Comparison of ENCODE assay signal across 8 cellular contexts in the genomic region with DNA sequence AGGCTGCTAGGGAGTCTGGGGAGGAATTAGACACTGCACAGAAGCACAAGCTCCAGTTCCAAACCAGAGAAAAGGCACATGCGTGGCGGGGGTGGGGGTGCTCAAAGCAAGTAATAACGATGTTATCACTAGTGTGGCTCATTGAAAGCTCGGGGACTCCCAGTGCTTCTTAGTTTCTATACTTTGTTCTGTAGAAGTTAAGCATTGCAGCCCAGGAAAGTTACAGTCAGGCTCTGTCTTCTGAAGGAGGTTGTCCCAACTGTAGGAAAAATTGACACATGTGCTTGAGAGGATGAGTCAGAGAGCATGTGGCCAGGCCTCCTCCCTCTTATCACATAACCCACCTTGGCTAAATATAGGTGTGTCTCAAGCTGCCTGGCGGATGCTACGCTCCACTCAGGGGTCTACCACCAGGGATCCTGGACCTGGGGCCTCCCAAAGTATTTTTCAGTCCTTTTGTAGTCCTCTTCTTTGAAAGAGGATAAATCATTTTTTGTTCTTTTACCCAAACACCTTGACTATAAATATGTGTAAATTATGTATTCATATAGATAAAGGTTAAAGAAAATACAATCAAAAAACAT. TPM values are rescaled to one million over a fixed set of nuclear protein-coding genes. Genes with fewer than 3 reads are reported as not detected.
DNase-seq lines count a peak whose midpoint lies in the region; ATAC-seq lines count a peak whose summit lies in the region.

No MANE protein-coding gene starts in this region.

- DNase-seq in activated CD4-positive, alpha-beta T cell treated with anti-CD3 and anti-CD28 coated beads for 36 hours: peak; percentile 84
- DNase-seq in activated CD4-positive, alpha-beta T cell treated with anti-CD3 and anti-CD28 coated beads, Interleukin-2, amount 50 U/mL, for 1 hour: no peak
- peak; percentile 6 for DNase-seq in activated CD4-positive, alpha-beta T cell treated with anti-CD3 and anti-CD28 coated beads, Interleukin-2, amount 10 ng/mL, durations not matched to agents 7 days and 5 days
- peak; percentile 24 for DNase-seq in fibroblast of the conjunctiva (ENCODE audit: low read depth)
- DNase-seq in stimulated activated CD4-positive, alpha-beta T cell treated with anti-CD3 and anti-CD28 coated beads, Interleukin-2, amount 100 ng/mL, for 24 hours: peak; percentile 72 to 73
- no peak for DNase-seq in GM19238 (ENCODE audit: insufficient read length, low spot score)
- no peak for DNase-seq in SK-N-DZ (ENCODE audit: low spot score)

- no peaks in the 10 kb centered on the region for H3K36me3 Mint-ChIP-seq in activated CD4-positive, alpha-beta T cell treated with anti-CD3 and anti-CD28 coated beads for 36 hours (ENCODE audit: low read depth)
- H3K36me3 Mint-ChIP-seq in activated CD4-positive, alpha-beta T cell treated with anti-CD3 and anti-CD28 coated beads, Interleukin-2, amount 10 ng/mL, durations not matched to agents 7 days and 5 days (ENCODE audit: low read depth): no peaks in the 10 kb centered on the region

- H3K4me3 Mint-ChIP-seq in activated CD4-positive, alpha-beta T cell treated with anti-CD3 and anti-CD28 coated beads for 36 hours: peak overlapping the region; percentile 4
- H3K4me3 Mint-ChIP-seq in activated CD4-positive, alpha-beta T cell treated with anti-CD3 and anti-CD28 coated beads, Interleukin-2, amount 10 ng/mL, durations not matched to agents 7 days and 5 days: peak overlapping the region; percentile 43

- peaks cover 12% of the 10 kb centered on the region for H3K27me3 Mint-ChIP-seq in activated CD4-positive, alpha-beta T cell treated with anti-CD3 and anti-CD28 coated beads for 36 hours
- H3K27me3 Mint-ChIP-seq in activated CD4-positive, alpha-beta T cell treated with anti-CD3 and anti-CD28 coated beads, Interleukin-2, amount 10 ng/mL, durations not matched to agents 7 days and 5 days: no peaks in the 10 kb centered on the region

- H3K27ac Mint-ChIP-seq in activated CD4-positive, alpha-beta T cell treated with anti-CD3 and anti-CD28 coated beads for 36 hours: peak overlapping the region; percentile 26
- no peak overlapping the region for H3K27ac Mint-ChIP-seq in activated CD4-positive, alpha-beta T cell treated with anti-CD3 and anti-CD28 coated beads, Interleukin-2, amount 10 ng/mL, durations not matched to agents 7 days and 5 days

- POLR2A ChIA-PET in activated CD4-positive, alpha-beta T cell treated with anti-CD3 and anti-CD28 coated beads for 36 hours (lab: Charles Lee): interaction anchor here (0.5 to 1.2 kb wide), 6 partner anchors 10 to 918 kb away, joined by 3 to 5 read pairs (median 4); no protein-coding TSS in a partner anchor
- POLR2A ChIA-PET in activated CD4-positive, alpha-beta T cell treated with anti-CD3 and anti-CD28 coated beads, Interleukin-2, amount 10 ng/mL, durations not matched to agents 7 days and 5 days (lab: Charles Lee): no interaction called here

- intact Hi-C loops in activated CD4-positive, alpha-beta T cell treated with anti-CD3 and anti-CD28 coated beads for 36 hours (cut with DNase I, micrococcal nuclease): loop anchor here (1.0 to 10.0 kb wide), 6 partner anchors 46 to 934 kb away; no protein-coding TSS in a partner anchor

- H3K4me1 Mint-ChIP-seq in activated CD4-positive, alpha-beta T cell treated with anti-CD3 and anti-CD28 coated beads for 36 hours: peaks cover 38% of the 10 kb centered on the region
- H3K4me1 Mint-ChIP-seq in activated CD4-positive, alpha-beta T cell treated with anti-CD3 and anti-CD28 coated beads, Interleukin-2, amount 10 ng/mL, durations not matched to agents 7 days and 5 days: peaks cover 29% of the 10 kb centered on the region

- no peaks in the 10 kb centered on the region for H3K9me3 Mint-ChIP-seq in activated CD4-positive, alpha-beta T cell treated with anti-CD3 and anti-CD28 coated beads for 36 hours (ENCODE audit: low read depth)
- H3K9me3 Mint-ChIP-seq in activated CD4-positive, alpha-beta T cell treated with anti-CD3 and anti-CD28 coated beads, Interleukin-2, amount 10 ng/mL, durations not matched to agents 7 days and 5 days: no peaks in the 10 kb centered on the region

- peak; percentile 79 for ATAC-seq in activated CD4-positive, alpha-beta T cell treated with anti-CD3 and anti-CD28 coated beads for 36 hours
- ATAC-seq in HG03342 (IDR thresholded peaks at IDR 0.05; ENCODE audit: unreplicated experiment): no peak

- CTCF ChIA-PET in activated CD4-positive, alpha-beta T cell treated with anti-CD3 and anti-CD28 coated beads for 36 hours (lab: Charles Lee): interaction anchor here (0.6 to 2.1 kb wide), 14 partner anchors 10 to 364 kb away, joined by 3 to 12 read pairs (median 3); a partner anchor contains a TSS
- CTCF ChIA-PET in activated CD4-positive, alpha-beta T cell treated with anti-CD3 and anti-CD28 coated beads, Interleukin-2, amount 10 ng/mL, durations not matched to agents 7 days and 5 days (lab: Charles Lee): interaction anchor here (0.6 to 1.1 kb wide), 4 partner anchors 10 to 67 kb away, joined by 3 to 4 read pairs (median 3); no protein-coding TSS in a partner anchor

RNA-seq across cellular contexts. Expression of a gene that starts 3.8 kb away (rescaled TPM):
- total RNA-seq in activated CD4-positive, alpha-beta T cell treated with anti-CD3 and anti-CD28 coated beads for 36 hours: under 1 TPM in 1 of 2 experiments, not detected in 1; 0.04 TPM
- not detected for total RNA-seq in activated CD4-positive, alpha-beta T cell treated with anti-CD3 and anti-CD28 coated beads, Interleukin-2, amount 10 ng/mL, durations not matched to agents 7 days and 5 days
- polyA plus RNA-seq in SK-N-DZ (2014; cell fraction: cytosol; rRNA removed): not detected in 2 replicates
- not detected in 2 replicates for polyA plus RNA-seq in SK-N-DZ (2014; cell fraction: nucleus; rRNA removed)

Comparison
In these comparisons a context has a peak if more than half of its experiments do, and no peak if none do; other contexts are left out.
1. DNase-seq: peak in activated CD4-positive, alpha-beta T cell treated with anti-CD3 and anti-CD28 coated beads for 36 hours (single experiment), activated CD4-positive, alpha-beta T cell treated with anti-CD3 and anti-CD28 coated beads, Interleukin-2, amount 10 ng/mL, durations not matched to agents 7 days and 5 days (single experiment), fibroblast of the conjunctiva (single experiment) and stimulated activated CD4-positive, alpha-beta T cell treated with anti-CD3 and anti-CD28 coated beads, Interleukin-2, amount 100 ng/mL, for 24 hours (2 of 2); none in activated CD4-positive, alpha-beta T cell treated with anti-CD3 and anti-CD28 coated beads, Interleukin-2, amount 50 U/mL, for 1 hour (single experiment), GM19238 (single experiment) and SK-N-DZ (single experiment).